In genomic region chr7:142477079-142477651, GRCh38 we compare ENCODE assay signal across 14 cellular contexts.
DNase-seq lines count a peak whose midpoint lies in the region; ATAC-seq, FAIRE-seq and TF ChIP-seq lines count a peak whose summit lies in the region.
"Had no signal": no experiment of that assay in that cellular context is flagged by ENCODE, and none has a peak within 500 bp of the region (broad histone marks: within the 10 kb centered on the region; RNA-seq: fewer than 3 reads in every experiment).

No MANE protein-coding gene starts in this region.

- in situ Hi-C loops in mammary epithelial cell (cut with MboI; ENCODE audit: low sequenced_read_pairs in 2 of 2): no loop called here

- no peak overlapping the region for H3K4me2 ChIP-seq in mammary epithelial cell (ENCODE audit: insufficient read depth, low read depth, low read length)

- H3K9me3 Mint-ChIP-seq in activated naive CD4-positive, alpha-beta T cell treated with anti-CD3 and anti-CD28 coated beads for 36 hours: no peaks in the 10 kb centered on the region
- H3K9me3 Mint-ChIP-seq: naive B cell had no signal

- H3K4me3 ChIP-seq in mammary epithelial cell (replicated peaks in 1 of 3; ENCODE audit: insufficient read depth in 1 of 3, low read depth in 2 of 3, low read length in 3 of 3) (no peak overlapping the region), spleen (no peak overlapping the region), pancreas (no peak overlapping the region)
- H3K4me3 ChIP-seq: MG63 had no signal

- WGBS in mammary epithelial cell (ENCODE audit: low coverage, missing lambda C conversion rate): 30% methylated on average over 3 of the region's 3 CpGs
- WGBS in spleen, 5 donors: 20 to 48% (median 38%) methylated on average over 3 of the region's 3 CpGs
- WGBS in pancreas, 2 donors: 82 to 89% methylated on average over 3 of the region's 3 CpGs

- CTCF ChIA-PET in activated naive CD4-positive, alpha-beta T cell treated with anti-CD3 and anti-CD28 coated beads for 36 hours (lab: Charles Lee): interaction anchor here (1.1 to 12.0 kb wide), 8 partner anchors 9 to 92 kb away, joined by 3 to 361 read pairs (median 6); no protein-coding TSS in a partner anchor
- CTCF ChIA-PET in mammary epithelial cell (lab: Charles Lee; ENCODE audit: low non-redundant PET): interaction anchor here (0.6 kb wide), 1 partner anchor 17 kb away, joined by 3 read pairs; no protein-coding TSS in a partner anchor

- no peaks in the 10 kb centered on the region for H3K79me2 ChIP-seq in mammary epithelial cell (ENCODE audit: insufficient read depth, low read length)

- H3K4me1 ChIP-seq in mammary epithelial cell (ENCODE audit: insufficient read depth, low read length) (peaks cover 21% of the 10 kb centered on the region), spleen (peaks cover 0 to 38% (median 13%) of the 10 kb centered on the region in 6 donors), pancreas (no peaks in the 10 kb centered on the region)

- dilution Hi-C loops in mammary epithelial cell (cut with HindIII; ENCODE audit: low sequenced_read_pairs): no loop called here

- no peak for DNase-seq in activated naive CD4-positive, alpha-beta T cell treated with anti-CD3 and anti-CD28 coated beads for 36 hours
- DNase-seq in activated naive CD4-positive, alpha-beta T cell treated with Interleukin-2 at 50 U/mL for 16 hours: no peak
- DNase-seq in M059J (ENCODE audit: low read depth) (peak; percentile 77), mammary epithelial cell (peak; percentile 40), spleen (no peak), germinal center (ENCODE audit: low spot score) (no peak), pancreas (no peak), NCI-H2196 treated with DMSO at 0.1 percent for 48 hours (lab: John Stamatoyannopoulos, UW; ENCODE audit: unreplicated experiment) (no peak)
- DNase-seq: cortex of kidney, foreskin melanocyte, MG63, naive B cell, NCI-H2227 treated with DMSO at 0.1 percent for 48 hours had no signal

- BruUV-seq in mammary epithelial cell (replicated peaks; lab: Mats Ljungman, UMichigan): no TSS peak

- H3K9ac ChIP-seq in mammary epithelial cell (ENCODE audit: insufficient read depth, low read length): no peak overlapping the region

- TF ChIP-seq POLR2A in spleen (IDR thresholded peaks at IDR 0.05): no peak

- H3K27ac ChIP-seq in mammary epithelial cell (ENCODE audit: insufficient read depth, low read depth, low read length) (no peak overlapping the region), spleen (peak overlapping the region in 5 of 8 donors; percentile 20 to 53 (median 30)), pancreas (no peak overlapping the region)

- FAIRE-seq in pancreas (lab: Jason Lieb, UNC): no peak

- H3K36me3 Mint-ChIP-seq in activated naive CD4-positive, alpha-beta T cell treated with anti-CD3 and anti-CD28 coated beads for 36 hours (ENCODE audit: low read depth): no peaks in the 10 kb centered on the region
- H3K36me3 Mint-ChIP-seq: naive B cell had no signal

- H3K27ac Mint-ChIP-seq in activated naive CD4-positive, alpha-beta T cell treated with anti-CD3 and anti-CD28 coated beads for 36 hours: peak overlapping the region; percentile 67
- H3K27ac Mint-ChIP-seq: B cell had no signal

- TF ChIP-seq CTCF in mammary epithelial cell (conservative IDR thresholded peaks at IDR 0.05 in 1 of 2, IDR thresholded peaks at IDR 0.05 in 1 of 2; ENCODE audit: extremely low read depth in 1 of 2, insufficient read depth in 1 of 2, low read depth in 1 of 2, low read length in 2 of 2) (no peak), spleen (IDR thresholded peaks at IDR 0.05 in 8 of 11, conservative IDR thresholded peaks at IDR 0.05 in 3 of 11) (no peak), pancreas (IDR thresholded peaks at IDR 0.05) (no peak)

- no peaks in the 10 kb centered on the region for H3K36me3 ChIP-seq in mammary epithelial cell (ENCODE audit: insufficient read depth, low read length)
- no peaks in the 10 kb centered on the region for H3K36me3 ChIP-seq in spleen
- no peaks in the 10 kb centered on the region for H3K36me3 ChIP-seq in pancreas
- H3K36me3 ChIP-seq: MG63 had no signal

- peak overlapping the region; percentile 21 for H2AFZ ChIP-seq in mammary epithelial cell (ENCODE audit: low read depth, low read length)

- no peaks in the 10 kb centered on the region for H3K27me3 Mint-ChIP-seq in activated naive CD4-positive, alpha-beta T cell treated with anti-CD3 and anti-CD28 coated beads for 36 hours (ENCODE audit: low read depth)

- H3K4me1 Mint-ChIP-seq in activated naive CD4-positive, alpha-beta T cell treated with anti-CD3 and anti-CD28 coated beads for 36 hours (ENCODE audit: low read depth): peaks cover 75% of the 10 kb centered on the region

- H3K9me3 ChIP-seq in mammary epithelial cell (replicated peaks; ENCODE audit: insufficient read depth, low read length) (no peaks in the 10 kb centered on the region), spleen (no peaks in the 10 kb centered on the region), pancreas (no peaks in the 10 kb centered on the region)
- H3K9me3 ChIP-seq: MG63 had no signal

- H4K20me1 ChIP-seq in mammary epithelial cell (ENCODE audit: insufficient read depth, low read length): no peaks in the 10 kb centered on the region

- intact Hi-C loops in activated naive CD4-positive, alpha-beta T cell treated with anti-CD3 and anti-CD28 coated beads for 36 hours (cut with micrococcal nuclease): no loop called here
- intact Hi-C loops in mammary epithelial cell (cut with micrococcal nuclease): no loop called here
- intact Hi-C loops in spleen (cut with DNase I; ENCODE audit: low total_unique reads): no loop called here
- intact Hi-C loops in pancreas (cut with DNase I): no loop called here

- H3K4me3 Mint-ChIP-seq in activated naive CD4-positive, alpha-beta T cell treated with anti-CD3 and anti-CD28 coated beads for 36 hours: peak overlapping the region; percentile 6
- H3K4me3 Mint-ChIP-seq: B cell had no signal

- no peaks in the 10 kb centered on the region for H3K27me3 ChIP-seq in mammary epithelial cell (ENCODE audit: insufficient read depth, low read length)
- H3K27me3 ChIP-seq in spleen (replicated peaks in 1 of 7): no peaks in the 10 kb centered on the region
- H3K27me3 ChIP-seq in pancreas: no peaks in the 10 kb centered on the region
- H3K27me3 ChIP-seq: MG63 had no signal

- ATAC-seq in pancreas: no peak

Comparison
In these comparisons a context has a peak if more than half of its experiments do, and no peak if none do; other contexts are left out.
1. DNase-seq: peak in M059J (single experiment) and mammary epithelial cell (single experiment); none in activated naive CD4-positive, alpha-beta T cell treated with anti-CD3 and anti-CD28 coated beads for 36 hours (single experiment), activated naive CD4-positive, alpha-beta T cell treated with Interleukin-2 at 50 U/mL for 16 hours (single experiment), spleen (single experiment), germinal center (single experiment), pancreas (0 of 6) and NCI-H2196 treated with DMSO at 0.1 percent for 48 hours (single experiment).
2. H3K27ac ChIP-seq: peak in spleen (5 of 8); none in mammary epithelial cell (single experiment) and pancreas (0 of 4).